Comparison of ENCODE assay signal across 8 cellular contexts in the genomic region with DNA sequence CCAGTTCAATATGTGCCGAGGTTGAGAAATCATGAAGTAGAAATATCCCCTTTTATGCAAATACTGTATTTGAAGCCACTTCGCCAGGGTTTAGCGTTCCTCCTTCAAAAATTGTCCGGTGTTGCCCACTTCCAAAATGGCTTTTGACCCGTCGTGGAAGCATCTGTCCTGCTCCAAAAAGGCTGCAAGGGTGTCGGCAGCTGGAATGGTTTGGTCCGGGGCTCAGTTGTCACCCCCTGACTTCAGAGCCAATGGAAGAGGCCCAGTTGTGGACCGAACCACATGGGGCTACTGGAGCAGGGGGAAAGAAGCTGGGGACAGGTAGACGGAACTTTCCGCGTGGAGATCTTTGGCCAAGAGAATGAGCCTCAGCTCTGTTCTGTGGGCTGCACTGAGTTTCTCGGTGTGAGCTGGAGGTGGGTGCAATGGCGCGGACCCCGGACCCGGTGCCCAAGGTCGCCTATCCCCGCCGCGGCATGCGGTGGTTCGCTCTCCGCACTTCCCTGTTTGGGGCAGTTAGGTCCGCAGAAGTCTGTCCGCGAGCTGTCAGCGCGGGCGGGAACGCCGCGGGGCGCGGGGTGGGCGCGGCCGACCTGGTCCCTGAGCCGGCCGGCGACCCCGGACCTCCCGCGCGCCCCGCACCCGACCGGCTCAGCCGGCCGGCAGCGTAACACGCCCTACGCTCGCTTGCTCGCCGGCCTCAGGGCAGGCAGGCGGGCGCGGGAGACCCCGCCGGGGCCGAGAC. TPM values are rescaled to one million over a fixed set of nuclear protein-coding genes. Genes with fewer than 3 reads are reported as not detected.
DNase-seq lines count a peak whose midpoint lies in the region; ATAC-seq and TF ChIP-seq lines count a peak whose summit lies in the region.

A gene (plus strand): TSS at position 527 of the 745 bp plus-strand sequence. CDS start 259 bp downstream, outside the sequence.

- H3K4me3 ChIP-seq in A673 (ENCODE audit: low read depth, low read length, poor library complexity, severe bottlenecking) = peak within 1 kb of the TSS; percentile 78

- H3K27me3 ChIP-seq in A673 (replicated peaks; ENCODE audit: insufficient read depth, low read depth, low read length, poor library complexity) = no peaks in the 10 kb centered on the region

- peak; percentile 95 for DNase-seq in A673 (ENCODE audit: low spot score)
- DNase-seq in NCI-H460 (ENCODE audit: extremely low read depth, low read depth) = peak; percentile 89
- peak; percentile 83 for DNase-seq in activated CD4-positive, CD25-positive, alpha-beta regulatory T cell treated with anti-CD3 and anti-CD28 coated beads, Interleukin-2, amount 50 U/mL, for 72 hours
- DNase-seq in cerebellar cortex (ENCODE audit: low spot score) = peak; percentile 97
- DNase-seq in islet precursor cell = peak; percentile 96
- DNase-seq in stimulated activated CD4-positive, alpha-beta T cell treated with anti-CD3 and anti-CD28 coated beads, Interleukin-12 subunit alpha, Interleukin-12 subunit beta, amount 100 ng/mL, for 4 hours = peak; percentile 75

- POLR2A ChIA-PET in A673 (lab: Charles Lee; ENCODE audit: low non-redundant PET) = no interaction called here

- peak; percentile 59 for ATAC-seq in GM18909 (IDR thresholded peaks at IDR 0.05; ENCODE audit: poor library complexity, unreplicated experiment)
- ATAC-seq in HG03342 (IDR thresholded peaks at IDR 0.05; ENCODE audit: unreplicated experiment) = peak; percentile 47

- H3K36me3 ChIP-seq in A673 (ENCODE audit: insufficient read depth, low read length, poor library complexity, severe bottlenecking) = no peaks in the 10 kb centered on the region

- no peaks in the 10 kb centered on the region for H3K9me3 ChIP-seq in A673 (ENCODE audit: low read depth, low read length, poor library complexity, severe bottlenecking)

- peak within 1 kb of the TSS; percentile 94 for H3K27ac ChIP-seq in A673 (ENCODE audit: low read depth, low read length, poor library complexity, severe bottlenecking)

- no peak for TF ChIP-seq CTCF in A673 (conservative IDR thresholded peaks at IDR 0.05; ENCODE audit: low read depth, low read length)

- peaks cover 21% of the 10 kb centered on the region for H3K4me1 ChIP-seq in A673 (ENCODE audit: insufficient read depth, low read length, poor library complexity, severe bottlenecking)

- CTCF ChIA-PET in A673 (lab: Charles Lee) = no interaction called here

- no TSS peak for BruUV-seq in A673 (replicated peaks; lab: Mats Ljungman, UMichigan)

- intact Hi-C loops in A673 (cut with micrococcal nuclease; ENCODE audit: unreplicated experiment) = no loop called here

RNA-seq across cellular contexts. Expression of the gene that starts here (rescaled TPM):
- total RNA-seq in A673 (2021) = 19.8 and 22.6 TPM in 2 replicates
- 14.6 and 15.8 TPM in 2 replicates for total RNA-seq in NCI-H460 (2014; rRNA removed; shearing (Covaris generic))
- 26.8 and 40.9 TPM in 2 replicates for polyA plus RNA-seq in NCI-H460 (2014; cell fraction: nucleus; rRNA removed)

Comparison
In these comparisons a context has a peak if more than half of its experiments do, and no peak if none do; other contexts are left out.
1. Peak in every context shown above with its lines: DNase-seq, ATAC-seq, H3K4me3 ChIP-seq and H3K27ac ChIP-seq.